In the genomic region with DNA sequence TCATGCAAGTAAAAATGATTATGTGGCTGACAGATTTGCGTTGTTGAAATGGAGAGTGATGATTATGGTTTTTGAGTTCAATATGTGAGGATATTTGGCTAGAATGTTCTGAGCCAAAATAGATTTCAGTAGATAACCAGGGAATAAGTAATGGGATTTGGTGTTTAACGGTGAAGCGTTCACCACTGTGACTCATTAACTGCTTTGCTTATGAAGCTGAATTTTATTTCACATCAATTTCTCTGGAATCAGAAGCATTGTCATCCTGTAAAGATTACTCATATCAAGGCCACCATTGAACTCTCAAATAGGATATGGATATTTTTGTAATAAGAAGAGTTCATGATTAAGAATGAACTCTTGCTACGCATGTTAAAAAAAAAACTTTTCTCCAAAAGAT, we compare ENCODE assay signal across 17 cellular contexts. TPM values are rescaled to one million over a fixed set of nuclear protein-coding genes. Genes with fewer than 3 reads are reported as not detected.
DNase-seq lines count a peak whose midpoint lies in the region; ATAC-seq and TF ChIP-seq lines count a peak whose summit lies in the region.
"Had no signal": no experiment of that assay in that cellular context is flagged by ENCODE, and none has a peak within 500 bp of the region (broad histone marks: within the 10 kb centered on the region; RNA-seq: fewer than 3 reads in every experiment).

No MANE protein-coding gene starts in this region.

- TF ChIP-seq CTCF in brain microvascular endothelial cell (IDR thresholded peaks at IDR 0.05; ENCODE audit: low read depth, low read length, missing control alignments) (no peak), WTC11 (IDR thresholded peaks at IDR 0.05) (no peak)

- H3K27ac Mint-ChIP-seq in WTC11: no peak overlapping the region
- H3K27ac Mint-ChIP-seq: CD4-positive, CD25-positive, alpha-beta regulatory T cell had no signal

- peaks cover 52% of the 10 kb centered on the region for H3K27me3 Mint-ChIP-seq in WTC11 (ENCODE audit: low read depth)
- H3K27me3 Mint-ChIP-seq: CD4-positive, CD25-positive, alpha-beta regulatory T cell had no signal

- H3K4me3 ChIP-seq in brain microvascular endothelial cell (ENCODE audit: low read depth, low read length): no peak overlapping the region

- no peaks in the 10 kb centered on the region for H3K27me3 ChIP-seq in brain microvascular endothelial cell (replicated peaks)

- in situ Hi-C loops in brain microvascular endothelial cell (cut with HindIII; ENCODE audit: low pct_ligation_motif_present, low sequenced_read_pairs): no loop called here

- peaks cover 40% of the 10 kb centered on the region for H3K4me1 Mint-ChIP-seq in WTC11
- H3K4me1 Mint-ChIP-seq: CD4-positive, CD25-positive, alpha-beta regulatory T cell had no signal

- DNase-seq in GM03348 (ENCODE audit: low spot score) (peak; percentile 11), M059J (ENCODE audit: low read depth) (peak; percentile 46), brain microvascular endothelial cell (peak; percentile 37), iris pigment epithelial cell (ENCODE audit: low read depth) (peak; percentile 62), midbrain (lab: John Stamatoyannopoulos, UW) (no peak), WTC11 (ENCODE audit: low spot score) (no peak)
- DNase-seq: CD4-positive, CD25-positive, alpha-beta regulatory T cell; DMS79; NCI-H2029; NCI-H2171 treated with DMSO at 0.1 percent for 48 hours; NCI-H510A; RPMI8226 had no signal

- CTCF ChIA-PET in WTC11 (lab: Charles Lee): interaction anchor here (5.3 kb wide), 1 partner anchor 107 kb away, joined by 77 read pairs; no protein-coding TSS in a partner anchor

- no peaks in the 10 kb centered on the region for H3K36me3 ChIP-seq in brain microvascular endothelial cell (replicated peaks)

- ATAC-seq in GM19351 (IDR thresholded peaks at IDR 0.05; ENCODE audit: unreplicated experiment) (no peak), WTC11 (no peak), HG02840 (IDR thresholded peaks at IDR 0.05; ENCODE audit: low FRiP score, unreplicated experiment) (no peak)
- ATAC-seq: HCT116 had no signal

- no peaks in the 10 kb centered on the region for H3K36me3 Mint-ChIP-seq in WTC11
- H3K36me3 Mint-ChIP-seq: CD4-positive, CD25-positive, alpha-beta regulatory T cell had no signal

- H3K9me3 Mint-ChIP-seq in WTC11: no peaks in the 10 kb centered on the region

- H3K27ac ChIP-seq in brain microvascular endothelial cell: no peak overlapping the region
- H3K27ac ChIP-seq: HL-60 had no signal

- POLR2A ChIA-PET in WTC11 (lab: Charles Lee): interaction anchor here (1.1 kb wide), 1 partner anchor 20 kb away, joined by 5 read pairs; no protein-coding TSS in a partner anchor

- H3K4me3 Mint-ChIP-seq in WTC11: no peak overlapping the region
- H3K4me3 Mint-ChIP-seq: CD4-positive, CD25-positive, alpha-beta regulatory T cell had no signal

TF ChIP-seq in WTC11, 78 proteins besides CTCF, POLR2A, EP300 and RAD21:
- TF ChIP-seq, protein P1, sequence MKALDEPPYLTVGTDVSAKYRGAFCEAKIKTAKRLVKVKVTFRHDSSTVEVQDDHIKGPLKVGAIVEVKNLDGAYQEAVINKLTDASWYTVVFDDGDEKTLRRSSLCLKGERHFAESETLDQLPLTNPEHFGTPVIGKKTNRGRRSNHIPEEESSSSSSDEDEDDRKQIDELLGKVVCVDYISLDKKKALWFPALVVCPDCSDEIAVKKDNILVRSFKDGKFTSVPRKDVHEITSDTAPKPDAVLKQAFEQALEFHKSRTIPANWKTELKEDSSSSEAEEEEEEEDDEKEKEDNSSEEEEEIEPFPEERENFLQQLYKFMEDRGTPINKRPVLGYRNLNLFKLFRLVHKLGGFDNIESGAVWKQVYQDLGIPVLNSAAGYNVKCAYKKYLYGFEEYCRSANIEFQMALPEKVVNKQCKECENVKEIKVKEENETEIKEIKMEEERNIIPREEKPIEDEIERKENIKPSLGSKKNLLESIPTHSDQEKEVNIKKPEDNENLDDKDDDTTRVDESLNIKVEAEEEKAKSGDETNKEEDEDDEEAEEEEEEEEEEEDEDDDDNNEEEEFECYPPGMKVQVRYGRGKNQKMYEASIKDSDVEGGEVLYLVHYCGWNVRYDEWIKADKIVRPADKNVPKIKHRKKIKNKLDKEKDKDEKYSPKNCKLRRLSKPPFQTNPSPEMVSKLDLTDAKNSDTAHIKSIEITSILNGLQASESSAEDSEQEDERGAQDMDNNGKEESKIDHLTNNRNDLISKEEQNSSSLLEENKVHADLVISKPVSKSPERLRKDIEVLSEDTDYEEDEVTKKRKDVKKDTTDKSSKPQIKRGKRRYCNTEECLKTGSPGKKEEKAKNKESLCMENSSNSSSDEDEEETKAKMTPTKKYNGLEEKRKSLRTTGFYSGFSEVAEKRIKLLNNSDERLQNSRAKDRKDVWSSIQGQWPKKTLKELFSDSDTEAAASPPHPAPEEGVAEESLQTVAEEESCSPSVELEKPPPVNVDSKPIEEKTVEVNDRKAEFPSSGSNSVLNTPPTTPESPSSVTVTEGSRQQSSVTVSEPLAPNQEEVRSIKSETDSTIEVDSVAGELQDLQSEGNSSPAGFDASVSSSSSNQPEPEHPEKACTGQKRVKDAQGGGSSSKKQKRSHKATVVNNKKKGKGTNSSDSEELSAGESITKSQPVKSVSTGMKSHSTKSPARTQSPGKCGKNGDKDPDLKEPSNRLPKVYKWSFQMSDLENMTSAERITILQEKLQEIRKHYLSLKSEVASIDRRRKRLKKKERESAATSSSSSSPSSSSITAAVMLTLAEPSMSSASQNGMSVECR (CRISPR knock-in tag; IDR thresholded peaks at IDR 0.05; ENCODE audit: borderline replicate concordance): no peak
- TF ChIP-seq ZNF263 (CRISPR knock-in tag; IDR thresholded peaks at IDR 0.05; ENCODE audit: low read depth) (no peak), IRF2 (CRISPR knock-in tag; IDR thresholded peaks at IDR 0.05; ENCODE audit: borderline replicate concordance, low read depth) (no peak), NFATC4 (CRISPR knock-in tag; IDR thresholded peaks at IDR 0.05) (no peak), MYBL2 (CRISPR knock-in tag; IDR thresholded peaks at IDR 0.05) (no peak), TEAD1 (CRISPR knock-in tag; IDR thresholded peaks at IDR 0.05) (no peak), E2F5 (CRISPR knock-in tag; IDR thresholded peaks at IDR 0.05) (no peak), JAZF1 (CRISPR knock-in tag; IDR thresholded peaks at IDR 0.05) (no peak), ZNF138 (CRISPR knock-in tag; conservative IDR thresholded peaks at IDR 0.05) (no peak), FOXK1 (CRISPR knock-in tag; IDR thresholded peaks at IDR 0.05) (no peak)
- TF ChIP-seq, protein P2, sequence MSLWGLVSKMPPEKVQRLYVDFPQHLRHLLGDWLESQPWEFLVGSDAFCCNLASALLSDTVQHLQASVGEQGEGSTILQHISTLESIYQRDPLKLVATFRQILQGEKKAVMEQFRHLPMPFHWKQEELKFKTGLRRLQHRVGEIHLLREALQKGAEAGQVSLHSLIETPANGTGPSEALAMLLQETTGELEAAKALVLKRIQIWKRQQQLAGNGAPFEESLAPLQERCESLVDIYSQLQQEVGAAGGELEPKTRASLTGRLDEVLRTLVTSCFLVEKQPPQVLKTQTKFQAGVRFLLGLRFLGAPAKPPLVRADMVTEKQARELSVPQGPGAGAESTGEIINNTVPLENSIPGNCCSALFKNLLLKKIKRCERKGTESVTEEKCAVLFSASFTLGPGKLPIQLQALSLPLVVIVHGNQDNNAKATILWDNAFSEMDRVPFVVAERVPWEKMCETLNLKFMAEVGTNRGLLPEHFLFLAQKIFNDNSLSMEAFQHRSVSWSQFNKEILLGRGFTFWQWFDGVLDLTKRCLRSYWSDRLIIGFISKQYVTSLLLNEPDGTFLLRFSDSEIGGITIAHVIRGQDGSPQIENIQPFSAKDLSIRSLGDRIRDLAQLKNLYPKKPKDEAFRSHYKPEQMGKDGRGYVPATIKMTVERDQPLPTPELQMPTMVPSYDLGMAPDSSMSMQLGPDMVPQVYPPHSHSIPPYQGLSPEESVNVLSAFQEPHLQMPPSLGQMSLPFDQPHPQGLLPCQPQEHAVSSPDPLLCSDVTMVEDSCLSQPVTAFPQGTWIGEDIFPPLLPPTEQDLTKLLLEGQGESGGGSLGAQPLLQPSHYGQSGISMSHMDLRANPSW (CRISPR knock-in tag; conservative IDR thresholded peaks at IDR 0.05; ENCODE audit: low read depth): no peak
- TF ChIP-seq, protein P3, sequence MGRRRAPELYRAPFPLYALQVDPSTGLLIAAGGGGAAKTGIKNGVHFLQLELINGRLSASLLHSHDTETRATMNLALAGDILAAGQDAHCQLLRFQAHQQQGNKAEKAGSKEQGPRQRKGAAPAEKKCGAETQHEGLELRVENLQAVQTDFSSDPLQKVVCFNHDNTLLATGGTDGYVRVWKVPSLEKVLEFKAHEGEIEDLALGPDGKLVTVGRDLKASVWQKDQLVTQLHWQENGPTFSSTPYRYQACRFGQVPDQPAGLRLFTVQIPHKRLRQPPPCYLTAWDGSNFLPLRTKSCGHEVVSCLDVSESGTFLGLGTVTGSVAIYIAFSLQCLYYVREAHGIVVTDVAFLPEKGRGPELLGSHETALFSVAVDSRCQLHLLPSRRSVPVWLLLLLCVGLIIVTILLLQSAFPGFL (CRISPR knock-in tag; IDR thresholded peaks at IDR 0.05; ENCODE audit: borderline replicate concordance): no peak
TF ChIP-seq in WTC11: peak in this region for 0.

RNA-seq across cellular contexts. Expression of gene AFP, which starts 11.7 kb away (rescaled TPM):
- 1.2 and 1.7 TPM in 2 replicates for total RNA-seq in M059J (2014; rRNA removed; shearing (Covaris generic))
- total RNA-seq in WTC11 (2021): 1.1 to 1.8 TPM (median 1.8 TPM) in 3 replicates
- total RNA-seq: A673; CD4-positive, CD25-positive, alpha-beta regulatory T cell had no signal

RNA-seq across cellular contexts. Expression of gene AFM, which starts 33.8 kb away (rescaled TPM):
- 0.07 TPM in 1 of 2 replicates, not detected in the other for total RNA-seq in M059J (2014; rRNA removed; shearing (Covaris generic))
- not detected in 3 replicates for total RNA-seq in WTC11 (2021)
- total RNA-seq: A673; CD4-positive, CD25-positive, alpha-beta regulatory T cell had no signal

RNA-seq across cellular contexts. Expression of gene ALB, which starts 43.6 kb away (rescaled TPM):
- total RNA-seq in M059J (2014; rRNA removed; shearing (Covaris generic)): not detected in 2 replicates
- total RNA-seq in WTC11 (2021): 23.4 to 35.4 TPM (median 27.4 TPM) in 3 replicates
- total RNA-seq: A673; CD4-positive, CD25-positive, alpha-beta regulatory T cell had no signal

Comparison
In these comparisons a context has a peak if more than half of its experiments do, and no peak if none do; other contexts are left out.
1. DNase-seq: peak in GM03348 (single experiment), M059J (single experiment), brain microvascular endothelial cell (single experiment) and iris pigment epithelial cell (single experiment); none in midbrain (single experiment) and WTC11 (single experiment).
2. RNA of gene ALB, which starts 43.6 kb away (total RNA-seq): 23.4 to 35.4 TPM in WTC11; not detected in M059J; every median in the first group is over 10 times any median in the second.